26 cellular contexts compared by ENCODE assay signal in genomic region chr12:109378579-109378978, GRCh38. TPM values are rescaled to one million over a fixed set of nuclear protein-coding genes. Genes with fewer than 3 reads are reported as not detected.
"Had no signal": no experiment of that assay in that cellular context is flagged by ENCODE, and none has a peak within 500 bp of the region (broad histone marks: within the 10 kb centered on the region; RNA-seq: fewer than 3 reads in every experiment).

No MANE protein-coding gene starts in this region.

- H3K27me3 ChIP-seq: right lobe of liver, upper lobe of left lung, uterus had no signal

- H3K36me3 Mint-ChIP-seq: memory B cell; stimulated activated memory B cell treated with anti-CD40 and anti-IgM and Interleukin-4, amounts not matched to agents 10 μg/mL and 1 μg/mL and 100 μg/mL, for 72 hours had no signal

- ATAC-seq: gastroesophageal sphincter; left cardiac atrium; lower lobe of right lung; psoas muscle; right lobe of liver; stimulated activated memory B cell treated with anti-CD40 and anti-IgM and Interleukin-4, amounts not matched to agents 10 μg/mL and 1 μg/mL and 100 μg/mL, for 72 hours had no signal

- FAIRE-seq: kidney had no signal

- H3K4me1 ChIP-seq: esophagus squamous epithelium, gastroesophageal sphincter, left ventricle myocardium inferior, lower lobe of right lung, psoas muscle, right lobe of liver, spleen, tibial artery, upper lobe of left lung, uterus had no signal

- H3K4me3 Mint-ChIP-seq: memory B cell; stimulated activated memory B cell treated with anti-CD40 and anti-IgM and Interleukin-4, amounts not matched to agents 10 μg/mL and 1 μg/mL and 100 μg/mL, for 72 hours; stimulated activated naive CD8-positive, alpha-beta T cell treated with anti-CD3 and anti-CD28 coated beads, Interleukin-15, Interleukin-2, amounts not matched to agents 100 ng/mL and 50 ng/mL, for 24 hours had no signal

- H3K9me3 Mint-ChIP-seq: stimulated activated memory B cell treated with anti-CD40 and anti-IgM and Interleukin-4, amounts not matched to agents 10 μg/mL and 1 μg/mL and 100 μg/mL, for 72 hours; stimulated activated naive CD8-positive, alpha-beta T cell treated with anti-CD3 and anti-CD28 coated beads, Interleukin-15, Interleukin-2, amounts not matched to agents 100 ng/mL and 50 ng/mL, for 24 hours had no signal

- H3K4me1 Mint-ChIP-seq: memory B cell; stimulated activated memory B cell treated with anti-CD40 and anti-IgM and Interleukin-4, amounts not matched to agents 10 μg/mL and 1 μg/mL and 100 μg/mL, for 72 hours had no signal

- H3K27ac ChIP-seq: esophagus squamous epithelium, gastroesophageal sphincter, left ventricle myocardium inferior, lower lobe of right lung, neutrophil, psoas muscle, right lobe of liver, spleen, tibial artery, upper lobe of left lung, uterus had no signal

- DNase-seq: dermis blood vessel endothelial cell; esophagus squamous epithelium; foreskin fibroblast; glutamatergic neuron; kidney; left cardiac atrium; left ventricle myocardium inferior; lower lobe of right lung; midbrain; psoas muscle; retina; right lobe of liver; spleen; stimulated activated CD4-positive, alpha-beta T cell treated with anti-CD3 and anti-CD28 coated beads, Interleukin-15, amount 100 ng/mL, for 24 hours; stimulated activated CD4-positive, alpha-beta T cell treated with anti-CD3 and anti-CD28 coated beads, Interleukin-1b, Interleukin-23, amount 100 ng/mL, for 48 hours; stimulated activated CD4-positive, alpha-beta T cell treated with anti-CD3 and anti-CD28 coated beads, Interleukin-4, amount 100 ng/mL, for 24 hours; tibial artery; upper lobe of left lung; uterus had no signal

- H3K9me3 ChIP-seq: esophagus squamous epithelium, gastroesophageal sphincter, left ventricle myocardium inferior, lower lobe of right lung, neutrophil, psoas muscle, right lobe of liver, spleen, tibial artery, upper lobe of left lung, uterus had no signal

- H3K36me3 ChIP-seq: esophagus squamous epithelium, gastroesophageal sphincter, left ventricle myocardium inferior, lower lobe of right lung, neutrophil, right lobe of liver, spleen, tibial artery, upper lobe of left lung, uterus had no signal

- H3K27ac Mint-ChIP-seq: memory B cell; stimulated activated memory B cell treated with anti-CD40 and anti-IgM and Interleukin-4, amounts not matched to agents 10 μg/mL and 1 μg/mL and 100 μg/mL, for 72 hours; stimulated activated naive CD8-positive, alpha-beta T cell treated with anti-CD3 and anti-CD28 coated beads, Interleukin-15, Interleukin-2, amounts not matched to agents 100 ng/mL and 50 ng/mL, for 24 hours had no signal

- H3K4me3 ChIP-seq: esophagus squamous epithelium, gastroesophageal sphincter, left ventricle myocardium inferior, lower lobe of right lung, psoas muscle, right lobe of liver, spleen, tibial artery, upper lobe of left lung, uterus had no signal

RNA-seq across cellular contexts. Expression of gene MYO1H, which starts 30.9 kb away (rescaled TPM):
- total RNA-seq: dermis blood vessel endothelial cell, epithelial cell of proximal tubule, gastroesophageal sphincter, kidney, osteoblast, right lobe of liver, spleen, uterus had no signal
- polyA plus RNA-seq: psoas muscle had no signal
